In the genomic region with DNA sequence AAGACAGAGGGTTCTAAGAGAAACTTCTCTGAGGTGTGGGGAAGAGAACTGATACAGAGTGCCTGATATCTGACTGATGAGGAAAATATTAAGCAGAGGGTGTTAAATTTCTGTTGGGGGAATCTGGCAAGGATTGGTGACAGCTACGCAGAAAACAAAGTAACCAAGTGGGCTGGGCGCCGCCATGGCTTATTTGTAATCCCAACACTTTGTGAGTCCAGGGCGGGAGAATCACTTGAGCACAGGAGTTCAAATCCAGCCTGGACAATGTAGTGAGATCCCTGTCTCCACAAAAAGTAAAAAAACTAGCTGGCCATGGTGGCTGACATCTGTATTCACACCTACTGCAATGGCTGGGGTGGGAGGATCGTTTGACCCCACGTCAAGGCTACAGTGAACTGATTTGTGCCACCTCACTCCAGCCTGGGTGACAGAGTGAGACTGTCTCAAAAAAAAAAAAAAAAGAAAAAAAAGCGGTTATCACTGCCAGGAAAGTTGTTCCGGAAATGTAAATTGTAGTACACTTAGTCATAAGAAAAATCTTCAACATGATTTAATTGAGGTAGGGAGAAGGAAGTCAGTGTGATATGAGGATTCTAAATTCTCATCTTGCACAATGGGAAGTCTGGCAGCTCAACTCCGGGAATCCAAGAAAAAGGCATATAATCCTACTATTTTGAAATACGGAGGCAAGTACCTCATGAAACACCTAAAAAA, we compare ENCODE assay signal across 14 cellular contexts. TPM values are rescaled to one million over a fixed set of nuclear protein-coding genes. Genes with fewer than 3 reads are reported as not detected.
DNase-seq lines count a peak whose midpoint lies in the region; FAIRE-seq and TF ChIP-seq lines count a peak whose summit lies in the region.
"Had no signal": no experiment of that assay in that cellular context is flagged by ENCODE, and none has a peak within 500 bp of the region (broad histone marks: within the 10 kb centered on the region; RNA-seq: fewer than 3 reads in every experiment).

No MANE protein-coding gene starts in this region.

- H4K20me1 ChIP-seq in PC-9 (ENCODE audit: insufficient read depth): no peaks in the 10 kb centered on the region

- no peaks in the 10 kb centered on the region for H3K9me3 Mint-ChIP-seq in progenitor cell of endocrine pancreas (ENCODE audit: low read depth)

- DNase-seq in GM03348 (ENCODE audit: low spot score): peak; percentile 68
- peak in 1 of 2 experiments; percentile 74 for DNase-seq in PC-9
- peak; percentile 71 for DNase-seq in dermis blood vessel endothelial cell
- no peak for DNase-seq in progenitor cell of endocrine pancreas (ENCODE audit: low spot score, unreplicated experiment)
- no peak for DNase-seq in cerebellar nuclear complex (lab: John Stamatoyannopoulos, UW)
- no peak for DNase-seq in HTR-8/SVneo (ENCODE audit: insufficient read length, low spot score)
- no peak for DNase-seq in effector CD8-positive, alpha-beta T cell (lab: John Stamatoyannopoulos, UW)
- DNase-seq in NK-92 treated with Interleukin-12 subunit alpha and Interleukin-12 subunit beta, amount 100 ng/mL, for 24 hours (lab: John Stamatoyannopoulos, UW): no peak
- DNase-seq: activated CD8-positive, alpha-beta memory T cell treated with anti-CD3 and anti-CD28 coated beads for 24 hours; effector CD4-positive, alpha-beta T cell; GDM1; NCI-H1092 treated with DMSO at 0.1 percent for 48 hours; retina had no signal

- H3K27ac ChIP-seq in PC-9: peak overlapping the region; percentile 53

- no peak overlapping the region for H3K4me3 ChIP-seq in PC-9

- no peak overlapping the region for H2AFZ ChIP-seq in PC-9

- BruUV-seq in PC-9 (replicated peaks; lab: Mats Ljungman, UMichigan): no TSS peak

- no peaks in the 10 kb centered on the region for H3K9me2 ChIP-seq in PC-9 (ENCODE audit: insufficient read depth)

- H3K9me3 ChIP-seq in PC-9 (ENCODE audit: insufficient read depth, low read depth): no peaks in the 10 kb centered on the region

- CTCF ChIA-PET in PC-9 (lab: Charles Lee): interaction anchor here (0.6 to 0.7 kb wide), 2 partner anchors 410 to 1012 kb away, joined by 3 to 10 read pairs; partner anchors contain the start of gene UBE2D4

- POLR2A ChIA-PET in PC-9 (lab: Charles Lee; ENCODE audit: unreplicated experiment): interaction anchor here (0.5 kb wide), 1 partner anchor 18 kb away, joined by 20 read pairs; the partner anchor contains the start of genes MRPL32 and PSMA2

- FAIRE-seq in HTR-8/SVneo (lab: Jason Lieb, UNC): no peak
- FAIRE-seq: islet of Langerhans had no signal

- H3K79me2 ChIP-seq in PC-9 (ENCODE audit: low read depth): peaks cover 19% of the 10 kb centered on the region

- H3K4me3 Mint-ChIP-seq in progenitor cell of endocrine pancreas (ENCODE audit: low read depth): no peak overlapping the region

- H3K27ac Mint-ChIP-seq in progenitor cell of endocrine pancreas: peak overlapping the region; percentile 76

- intact Hi-C loops in PC-9 (cut with micrococcal nuclease; ENCODE audit: unreplicated experiment): no loop called here

- H3K4me2 ChIP-seq in PC-9: no peak overlapping the region

- H3K36me3 ChIP-seq in PC-9 (ENCODE audit: low read depth): peaks cover 16% of the 10 kb centered on the region

- H3K4me1 Mint-ChIP-seq in progenitor cell of endocrine pancreas (ENCODE audit: low read depth): peaks cover 27% of the 10 kb centered on the region

- no peaks in the 10 kb centered on the region for H3K27me3 ChIP-seq in PC-9 (ENCODE audit: insufficient read depth, low read depth)

- H3K27me3 Mint-ChIP-seq in progenitor cell of endocrine pancreas: no peaks in the 10 kb centered on the region

- H3K36me3 Mint-ChIP-seq in progenitor cell of endocrine pancreas (ENCODE audit: insufficient read depth): peaks cover 17% of the 10 kb centered on the region

- peaks cover 18% of the 10 kb centered on the region for H3K4me1 ChIP-seq in PC-9 (replicated peaks; ENCODE audit: insufficient read depth)

- TF ChIP-seq CTCF in PC-9 (conservative IDR thresholded peaks at IDR 0.05): no peak
- no peak for TF ChIP-seq CTCF in progenitor cell of endocrine pancreas (IDR thresholded peaks at IDR 0.05; ENCODE audit: unreplicated experiment)

- H3F3A ChIP-seq in PC-9 (ENCODE audit: insufficient read depth, low read depth): peaks cover 30% of the 10 kb centered on the region

RNA-seq across cellular contexts. Expression of gene C7orf25, which starts 2.3 kb away (rescaled TPM):
- total RNA-seq in PC-9 (2021) (4.9 and 7.3 TPM in 2 replicates), dermis blood vessel endothelial cell (5.4 and 8.0 TPM in 2 replicates), progenitor cell of endocrine pancreas (3.2 and 6.5 TPM in 2 replicates)

RNA-seq across cellular contexts. Expression of gene PSMA2, which starts 17.8 kb away (rescaled TPM):
- total RNA-seq in PC-9 (2021) (120 and 175 TPM in 2 replicates), dermis blood vessel endothelial cell (89.8 and 134 TPM in 2 replicates), progenitor cell of endocrine pancreas (99.9 and 102 TPM in 2 replicates)

RNA-seq across cellular contexts. Expression of gene MRPL32, which starts 18.0 kb away (rescaled TPM):
- total RNA-seq in PC-9 (2021): 45.5 and 50.6 TPM in 2 replicates
- 74.0 and 79.5 TPM in 2 replicates for total RNA-seq in dermis blood vessel endothelial cell
- 49.9 and 51.3 TPM in 2 replicates for total RNA-seq in progenitor cell of endocrine pancreas

Comparison
In these comparisons a context has a peak if more than half of its experiments do, and no peak if none do; other contexts are left out.
1. DNase-seq: peak in GM03348 (single experiment) and dermis blood vessel endothelial cell (single experiment); none in progenitor cell of endocrine pancreas (single experiment), cerebellar nuclear complex (0 of 2), HTR-8/SVneo (single experiment), effector CD8-positive, alpha-beta T cell (single experiment) and NK-92 treated with Interleukin-12 subunit alpha and Interleukin-12 subunit beta, amount 100 ng/mL, for 24 hours (single experiment).